ENCODE assay signal across 2 cellular contexts in genomic region chr11:95451261-95451660, GRCh38.
TF ChIP-seq lines count a peak whose summit lies in the region.

No MANE protein-coding gene starts in this region.

TF ChIP-seq in liver, 16 proteins besides CTCF, POLR2A, EP300 and RAD21:
- TF ChIP-seq ZBTB33 (IDR thresholded peaks at IDR 0.05) (no peak), EGR1 (IDR thresholded peaks at IDR 0.05; ENCODE audit: low read depth in 2 of 2) (no peak), NR2F2 (IDR thresholded peaks at IDR 0.05) (peak; percentile 46), FOXA2 (IDR thresholded peaks at IDR 0.05) (no peak)

TF ChIP-seq in HepG2, 621 proteins besides CTCF, POLR2A, EP300 and RAD21:
- TF ChIP-seq NCOA1 (CRISPR knock-in tag; IDR thresholded peaks at IDR 0.05): no peak
- TF ChIP-seq ZIK1 (CRISPR knock-in tag; IDR thresholded peaks at IDR 0.05; ENCODE audit: borderline replicate concordance, low read depth): no peak
- no peak for TF ChIP-seq ZBTB14 (CRISPR knock-in tag; IDR thresholded peaks at IDR 0.05)
- TF ChIP-seq ISL2 (CRISPR knock-in tag; IDR thresholded peaks at IDR 0.05): no peak
- no peak for TF ChIP-seq TP53 (CRISPR knock-in tag; conservative IDR thresholded peaks at IDR 0.05)
- no peak for TF ChIP-seq ATF2 (CRISPR knock-in tag; IDR thresholded peaks at IDR 0.05)
- no peak for TF ChIP-seq REL (CRISPR knock-in tag; conservative IDR thresholded peaks at IDR 0.05)
- TF ChIP-seq ZNF30 (CRISPR knock-in tag; IDR thresholded peaks at IDR 0.05): no peak
- no peak for TF ChIP-seq KAT2B (IDR thresholded peaks at IDR 0.05; ENCODE audit: borderline replicate concordance, low read depth, low read length)
- no peak for TF ChIP-seq RFXAP (CRISPR knock-in tag; IDR thresholded peaks at IDR 0.05; ENCODE audit: borderline replicate concordance)
- no peak for TF ChIP-seq CEBPZ (IDR thresholded peaks at IDR 0.05; ENCODE audit: low read length)
- TF ChIP-seq ATF3 (CRISPR knock-in tag; IDR thresholded peaks at IDR 0.05): no peak
